Comparison of ENCODE assay signal across 7 cellular contexts in the genomic region with DNA sequence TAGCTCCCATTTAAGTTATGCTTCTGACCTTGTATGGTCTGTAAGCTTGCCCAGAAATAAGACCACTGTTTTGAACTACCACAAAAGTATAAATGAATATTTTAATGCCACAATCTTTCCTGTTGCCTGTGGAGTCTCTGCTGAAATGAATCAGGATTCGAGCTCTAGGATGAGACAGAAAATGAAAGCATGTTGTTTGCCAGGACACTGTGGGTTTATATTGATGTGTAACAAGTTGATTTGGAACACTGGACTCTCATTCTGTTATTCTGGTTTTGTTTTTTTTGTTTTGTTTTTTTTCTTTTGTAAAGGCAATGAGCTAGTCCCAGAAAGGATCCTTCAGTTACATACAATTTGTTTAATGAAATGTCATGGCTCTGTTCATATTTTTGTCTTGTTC. TPM values are rescaled to one million over a fixed set of nuclear protein-coding genes. Genes with fewer than 3 reads are reported as not detected.
DNase-seq lines count a peak whose midpoint lies in the region; ATAC-seq, FAIRE-seq and TF ChIP-seq lines count a peak whose summit lies in the region.
"Not testable (repeated sequence)": the region's sequence is repeated elsewhere in the genome, so short reads cannot be mapped to it uniquely, and the experiment has no call there.

No MANE protein-coding gene starts in this region.

- H3F3A ChIP-seq in PC-3 (ENCODE audit: low read length, unreplicated experiment): not testable (repeated sequence)

- not testable (repeated sequence) for H3K4me1 Mint-ChIP-seq in activated CD4-positive, alpha-beta T cell treated with anti-CD3 and anti-CD28 coated beads, Interleukin-2, amount 10 ng/mL, durations not matched to agents 24 days and 14 days; activated naive CD8-positive, alpha-beta T cell (ENCODE audit: low read depth)
- peaks cover 13 to 15% of the 10 kb centered on the region in 2 donors for H3K4me1 Mint-ChIP-seq in natural killer cell treated with Interleukin-12 subunit alpha and Interleukin-12 subunit beta and Interleukin-15 and Interleukin-18, amount 100 ng/mL, for 72 hours (ENCODE audit: low read depth in 2 of 2)

- intact Hi-C loops in PC-3 (cut with micrococcal nuclease); activated CD4-positive, alpha-beta T cell treated with anti-CD3 and anti-CD28 coated beads, Interleukin-2, amount 10 ng/mL, durations not matched to agents 24 days and 14 days (cut with micrococcal nuclease); mammary epithelial cell (cut with micrococcal nuclease): not testable (repeated sequence)

- in situ Hi-C loops in mammary epithelial cell (cut with MboI; ENCODE audit: low sequenced_read_pairs in 2 of 2): not testable (repeated sequence)

- not testable (repeated sequence) for DNase-seq in PC-3; activated CD4-positive, alpha-beta T cell treated with anti-CD3 and anti-CD28 coated beads, Interleukin-2, amount 10 ng/mL, durations not matched to agents 24 days and 14 days; mammary epithelial cell; natural killer cell treated with Interleukin-12 subunit alpha and Interleukin-12 subunit beta and Interleukin-15 and Interleukin-18, amount 100 ng/mL, for 72 hours (ENCODE audit: low spot score)
- DNase-seq in fibroblast of the aortic adventitia (ENCODE audit: low read depth): peak; percentile 22

- H3K4me3 Mint-ChIP-seq in activated CD4-positive, alpha-beta T cell treated with anti-CD3 and anti-CD28 coated beads, Interleukin-2, amount 10 ng/mL, durations not matched to agents 24 days and 14 days; activated naive CD8-positive, alpha-beta T cell; natural killer cell treated with Interleukin-12 subunit alpha and Interleukin-12 subunit beta and Interleukin-15 and Interleukin-18, amount 100 ng/mL, for 72 hours: not testable (repeated sequence)

- ATAC-seq in PC-3: not testable (repeated sequence)
- peak in 1 of 2 donors; percentile 44 for ATAC-seq in natural killer cell treated with Interleukin-12 subunit alpha and Interleukin-12 subunit beta and Interleukin-15 and Interleukin-18, amount 100 ng/mL, for 72 hours

- not testable (repeated sequence) for H3K4me3 ChIP-seq in PC-3 (ENCODE audit: low read length); mammary epithelial cell (replicated peaks in 1 of 3; ENCODE audit: insufficient read depth in 1 of 3, low read depth in 2 of 3, low read length in 3 of 3); fibroblast of the aortic adventitia (ENCODE audit: low read depth, low read length)

- H3K9me3 ChIP-seq in PC-3 (ENCODE audit: low read length); mammary epithelial cell (replicated peaks; ENCODE audit: insufficient read depth, low read length): not testable (repeated sequence)

- not testable (repeated sequence) for H3K9me3 Mint-ChIP-seq in activated CD4-positive, alpha-beta T cell treated with anti-CD3 and anti-CD28 coated beads, Interleukin-2, amount 10 ng/mL, durations not matched to agents 24 days and 14 days; activated naive CD8-positive, alpha-beta T cell (ENCODE audit: low read depth); natural killer cell treated with Interleukin-12 subunit alpha and Interleukin-12 subunit beta and Interleukin-15 and Interleukin-18, amount 100 ng/mL, for 72 hours

- BruUV-seq in PC-3 (replicated peaks; lab: Mats Ljungman, UMichigan): TSS peak; percentile 55
- TSS peak; percentile 73 for BruUV-seq in mammary epithelial cell (replicated peaks; lab: Mats Ljungman, UMichigan)

- not testable (repeated sequence) for H3K9ac ChIP-seq in PC-3 (ENCODE audit: low read length); mammary epithelial cell (ENCODE audit: insufficient read depth, low read length)

- WGBS in mammary epithelial cell (ENCODE audit: low coverage, missing lambda C conversion rate): 63% methylated on average over 1 of the region's 1 CpG

- not testable (repeated sequence) for H3K79me2 ChIP-seq in PC-3 (ENCODE audit: low read length)
- peaks cover 19% of the 10 kb centered on the region for H3K79me2 ChIP-seq in mammary epithelial cell (ENCODE audit: insufficient read depth, low read length)

- not testable (repeated sequence) for H3K27ac ChIP-seq in PC-3 (ENCODE audit: low read length); mammary epithelial cell (ENCODE audit: insufficient read depth, low read depth, low read length)

- not testable (repeated sequence) for H3K27me3 ChIP-seq in PC-3 (ENCODE audit: low read length); mammary epithelial cell (ENCODE audit: insufficient read depth, low read length)

- peak; percentile 55 for FAIRE-seq in G401.6 (lab: Jason Lieb, UNC)

- peak overlapping the region; percentile 11 for H3K27ac Mint-ChIP-seq in activated CD4-positive, alpha-beta T cell treated with anti-CD3 and anti-CD28 coated beads, Interleukin-2, amount 10 ng/mL, durations not matched to agents 24 days and 14 days
- H3K27ac Mint-ChIP-seq in activated naive CD8-positive, alpha-beta T cell: peak overlapping the region; percentile 59
- H3K27ac Mint-ChIP-seq in natural killer cell treated with Interleukin-12 subunit alpha and Interleukin-12 subunit beta and Interleukin-15 and Interleukin-18, amount 100 ng/mL, for 72 hours: peak overlapping the region; percentile 44 to 80

- H3K4me1 ChIP-seq in PC-3 (ENCODE audit: insufficient read depth, low read length); mammary epithelial cell (ENCODE audit: insufficient read depth, low read length): not testable (repeated sequence)

- H3K27me3 Mint-ChIP-seq in activated CD4-positive, alpha-beta T cell treated with anti-CD3 and anti-CD28 coated beads, Interleukin-2, amount 10 ng/mL, durations not matched to agents 24 days and 14 days; activated naive CD8-positive, alpha-beta T cell; natural killer cell treated with Interleukin-12 subunit alpha and Interleukin-12 subunit beta and Interleukin-15 and Interleukin-18, amount 100 ng/mL, for 72 hours: not testable (repeated sequence)

- H4K20me1 ChIP-seq in PC-3 (ENCODE audit: low read length); mammary epithelial cell (ENCODE audit: insufficient read depth, low read length): not testable (repeated sequence)

- POLR2A ChIA-PET in PC-3 (lab: Charles Lee; ENCODE audit: unreplicated experiment): interaction anchor here (0.6 kb wide), 1 partner anchor 11 kb away, joined by 11 read pairs; no protein-coding TSS in a partner anchor

- H3K36me3 ChIP-seq in PC-3 (ENCODE audit: low read depth, low read length) (peaks cover 76% of the 10 kb centered on the region), mammary epithelial cell (ENCODE audit: insufficient read depth, low read length) (peaks cover 39% of the 10 kb centered on the region)

- CTCF ChIA-PET in PC-3 (lab: Charles Lee): interaction anchor here (0.6 kb wide), 2 partner anchors 158 to 868 kb away, joined by 3 to 6 read pairs; no protein-coding TSS in a partner anchor
- CTCF ChIA-PET in mammary epithelial cell (lab: Charles Lee; ENCODE audit: low non-redundant PET): not testable (repeated sequence)

- not testable (repeated sequence) for H2AFZ ChIP-seq in PC-3 (ENCODE audit: low read length); mammary epithelial cell (ENCODE audit: low read depth, low read length)

- dilution Hi-C loops in mammary epithelial cell (cut with HindIII; ENCODE audit: low sequenced_read_pairs): not testable (repeated sequence)

- H3K4me2 ChIP-seq in PC-3 (ENCODE audit: low read length); mammary epithelial cell (ENCODE audit: insufficient read depth, low read depth, low read length): not testable (repeated sequence)

- TF ChIP-seq CTCF in PC-3 (conservative IDR thresholded peaks at IDR 0.05; ENCODE audit: low read depth, low read length); mammary epithelial cell (conservative IDR thresholded peaks at IDR 0.05 in 1 of 2, IDR thresholded peaks at IDR 0.05 in 1 of 2; ENCODE audit: extremely low read depth in 1 of 2, insufficient read depth in 1 of 2, low read depth in 1 of 2, low read length in 2 of 2); fibroblast of the aortic adventitia (IDR thresholded peaks at IDR 0.05; ENCODE audit: insufficient read depth, low read length): not testable (repeated sequence)

- H3K36me3 Mint-ChIP-seq in activated CD4-positive, alpha-beta T cell treated with anti-CD3 and anti-CD28 coated beads, Interleukin-2, amount 10 ng/mL, durations not matched to agents 24 days and 14 days (ENCODE audit: low read depth): peaks cover 62% of the 10 kb centered on the region
- H3K36me3 Mint-ChIP-seq in activated naive CD8-positive, alpha-beta T cell: peaks cover 21% of the 10 kb centered on the region
- peaks cover 51% of the 10 kb centered on the region for H3K36me3 Mint-ChIP-seq in natural killer cell treated with Interleukin-12 subunit alpha and Interleukin-12 subunit beta and Interleukin-15 and Interleukin-18, amount 100 ng/mL, for 72 hours

- not testable (repeated sequence) for H3K9me2 ChIP-seq in PC-3 (replicated peaks; ENCODE audit: low read length)

RNA-seq across cellular contexts. Expression of gene SRRM1, which starts 29.6 kb away (rescaled TPM):
- total RNA-seq in PC-3 (2014; rRNA removed): 30.7 and 51.3 TPM in 2 replicates
- total RNA-seq in activated CD4-positive, alpha-beta T cell treated with anti-CD3 and anti-CD28 coated beads, Interleukin-2, amount 10 ng/mL, durations not matched to agents 24 days and 14 days: 258 and 261 TPM in 2 replicates
- total RNA-seq in mammary epithelial cell: 100 to 1,000 TPM in 1 of 2 donors, 10 to 100 TPM in 1; 56.0 to 146 TPM
- polyA plus RNA-seq in mammary epithelial cell: 67.2 TPM
- polyA minus RNA-seq in mammary epithelial cell: 97.4 TPM
- 74.3 and 108 TPM in 2 replicates for total RNA-seq in fibroblast of the aortic adventitia (ENCODE audit: low replicate concordance)
- total RNA-seq in natural killer cell treated with Interleukin-12 subunit alpha and Interleukin-12 subunit beta and Interleukin-15 and Interleukin-18, amount 100 ng/mL, for 72 hours: 100 to 1,000 TPM; 177 to 254 TPM

Comparison
In these comparisons a context has a peak if more than half of its experiments do, and no peak if none do; other contexts are left out.
1. H3K27ac Mint-ChIP-seq: peak in every context shown above with its lines; median percentile 62 in natural killer cell treated with Interleukin-12 subunit alpha and Interleukin-12 subunit beta and Interleukin-15 and Interleukin-18, amount 100 ng/mL, for 72 hours; 59 in activated naive CD8-positive, alpha-beta T cell; 11 in activated CD4-positive, alpha-beta T cell treated with anti-CD3 and anti-CD28 coated beads, Interleukin-2, amount 10 ng/mL, durations not matched to agents 24 days and 14 days.